10 cellular contexts compared by ENCODE assay signal in the genomic region with DNA sequence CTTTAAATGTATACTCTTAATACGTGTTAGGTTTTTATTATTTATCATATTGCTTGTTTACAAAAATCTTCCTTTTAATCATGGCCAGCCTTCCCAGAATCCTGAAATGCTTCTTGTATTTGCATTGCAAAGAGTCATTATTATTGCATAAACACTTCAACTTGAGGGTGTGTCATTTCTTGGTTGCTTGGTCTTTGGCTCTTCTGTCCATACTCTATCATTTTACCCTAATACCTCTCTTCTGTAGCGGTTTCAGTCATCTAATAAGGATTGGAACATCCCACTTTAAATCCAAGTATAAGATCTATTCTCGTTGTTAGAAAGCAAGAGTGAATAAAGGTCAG.
A peak's percentile ranks its signal among the peaks of the same experiment; 100 is the strongest.
DNase-seq lines count a peak whose midpoint lies in the region; ATAC-seq and TF ChIP-seq lines count a peak whose summit lies in the region.
"Had no signal": no experiment of that assay in that cellular context is flagged by ENCODE, and none has a peak within 500 bp of the region (broad histone marks: within the 10 kb centered on the region; RNA-seq: fewer than 3 reads in every experiment).

No MANE protein-coding gene starts in this region.

- CTCF ChIA-PET in A673 (lab: Charles Lee), result interaction anchor here (0.6 to 1.0 kb wide), 2 partner anchors 11 to 23 kb away, joined by 3 to 7 read pairs; no protein-coding TSS in a partner anchor

- DNase-seq in A673 (ENCODE audit: low spot score) (no peak), mesenchymal stem cell (no peak), nephron progenitor cell (no peak)
- DNase-seq in activated T-cell treated with anti-CD3 and anti-CD28 coated beads, Interleukin-2, amount 50 U/mL, for 24 hours, result no peak

- H4K8ac ChIP-seq in mesenchymal stem cell (ENCODE audit: low read length), result no peak overlapping the region

- H3K27ac ChIP-seq in A673 (ENCODE audit: low read depth, low read length, poor library complexity, severe bottlenecking), result no peak overlapping the region
- peak overlapping the region; percentile 84 for H3K27ac ChIP-seq in angular gyrus (ENCODE audit: low read depth, low read length)
- peak overlapping the region; percentile 79 for H3K27ac ChIP-seq in mesenchymal stem cell (ENCODE audit: low read length, poor library complexity, severe bottlenecking)

- no peak overlapping the region for H3K27ac Mint-ChIP-seq in activated T-cell treated with anti-CD3 and anti-CD28 coated beads, Interleukin-2, amount 50 U/mL, for 24 hours
- no peak overlapping the region for H3K27ac Mint-ChIP-seq in nephron progenitor cell
- H3K27ac Mint-ChIP-seq: activated naive CD4-positive, alpha-beta T cell treated with anti-CD3 and anti-CD28 coated beads for 36 hours had no signal

- H3K23ac ChIP-seq in mesenchymal stem cell (ENCODE audit: low read length in 2 of 2), result no peak overlapping the region

- peak overlapping the region; percentile 46 for H3K4me3 ChIP-seq in A673 (ENCODE audit: low read depth, low read length, poor library complexity, severe bottlenecking)
- peak overlapping the region in 1 of 2 experiments; percentile 84 for H3K4me3 ChIP-seq in mesenchymal stem cell (ENCODE audit: insufficient read depth in 1 of 2, low read depth in 1 of 2, low read length in 2 of 2)
- H3K4me3 ChIP-seq: K562 had no signal

- H4K91ac ChIP-seq in mesenchymal stem cell (ENCODE audit: low read length), result no peak overlapping the region

- H3K79me1 ChIP-seq in mesenchymal stem cell (replicated peaks; ENCODE audit: low read length, poor library complexity, severe bottlenecking), result no peaks in the 10 kb centered on the region

- H3K4me2 ChIP-seq in mesenchymal stem cell (ENCODE audit: low read length, poor library complexity, severe bottlenecking), result peak overlapping the region; percentile 24

- no TSS peak for BruUV-seq in A673 (replicated peaks; lab: Mats Ljungman, UMichigan)

- no peak overlapping the region for H2BK12ac ChIP-seq in mesenchymal stem cell (ENCODE audit: low read length in 2 of 2)

- no peak overlapping the region for H3K18ac ChIP-seq in mesenchymal stem cell (ENCODE audit: low read depth in 1 of 2, low read length in 2 of 2)

- H3K27me3 Mint-ChIP-seq in activated T-cell treated with anti-CD3 and anti-CD28 coated beads, Interleukin-2, amount 50 U/mL, for 24 hours, result no peaks in the 10 kb centered on the region
- no peaks in the 10 kb centered on the region for H3K27me3 Mint-ChIP-seq in nephron progenitor cell (ENCODE audit: low read depth, poor library complexity)

- peak overlapping the region; percentile 94 for H3K9ac ChIP-seq in mesenchymal stem cell (ENCODE audit: low read length)

- H2BK15ac ChIP-seq in mesenchymal stem cell (ENCODE audit: low read depth, poor library complexity, severe bottlenecking), result no peak overlapping the region

- H3K4me3 Mint-ChIP-seq in activated T-cell treated with anti-CD3 and anti-CD28 coated beads, Interleukin-2, amount 50 U/mL, for 24 hours, result no peak overlapping the region
- H3K4me3 Mint-ChIP-seq in nephron progenitor cell, result no peak overlapping the region
- H3K4me3 Mint-ChIP-seq: activated naive CD4-positive, alpha-beta T cell treated with anti-CD3 and anti-CD28 coated beads for 36 hours had no signal

- H3K4me1 ChIP-seq in A673 (ENCODE audit: insufficient read depth, low read length, poor library complexity, severe bottlenecking) (peaks cover 21% of the 10 kb centered on the region), mesenchymal stem cell (ENCODE audit: control insufficient read depth, insufficient read depth, low read depth, low read length) (peaks cover 11% of the 10 kb centered on the region)

- intact Hi-C loops in A673 (cut with micrococcal nuclease; ENCODE audit: unreplicated experiment), result no loop called here

- no peaks in the 10 kb centered on the region for H3K36me3 Mint-ChIP-seq in activated T-cell treated with anti-CD3 and anti-CD28 coated beads, Interleukin-2, amount 50 U/mL, for 24 hours (ENCODE audit: low read depth)
- H3K36me3 Mint-ChIP-seq in nephron progenitor cell (ENCODE audit: low read depth), result no peaks in the 10 kb centered on the region

- H3K4ac ChIP-seq in mesenchymal stem cell (ENCODE audit: low read depth in 1 of 2, low read length in 2 of 2), result no peak overlapping the region

- TF ChIP-seq CTCF in A673 (conservative IDR thresholded peaks at IDR 0.05; ENCODE audit: low read depth, low read length) (no peak), nephron progenitor cell (IDR thresholded peaks at IDR 0.05) (no peak)

- POLR2A ChIA-PET in A673 (lab: Charles Lee; ENCODE audit: low non-redundant PET), result interaction anchor here (0.7 to 1.4 kb wide), 2 partner anchors 12 to 200 kb away, joined by 4 to 5 read pairs; partner anchors contain the start of gene CACYBP

- H2BK120ac ChIP-seq in mesenchymal stem cell (ENCODE audit: low read depth, low read length), result no peak overlapping the region

- peak; percentile 13 for ATAC-seq in GM19455 (IDR thresholded peaks at IDR 0.05; ENCODE audit: unreplicated experiment)
- ATAC-seq in HG02763 (IDR thresholded peaks at IDR 0.05; ENCODE audit: unreplicated experiment), result no peak
- ATAC-seq in HG03108 (IDR thresholded peaks at IDR 0.05; ENCODE audit: unreplicated experiment), result no peak

- no peak overlapping the region for H2AFZ ChIP-seq in mesenchymal stem cell (ENCODE audit: low read depth, low read length)

- no peaks in the 10 kb centered on the region for H3K9me3 ChIP-seq in A673 (ENCODE audit: low read depth, low read length, poor library complexity, severe bottlenecking)
- no peaks in the 10 kb centered on the region for H3K9me3 ChIP-seq in mesenchymal stem cell (ENCODE audit: control insufficient read depth, low read length)

- 17% methylated on average over 1 of the region's 3 CpGs for WGBS in mesenchymal stem cell

- no peaks in the 10 kb centered on the region for H3K9me3 Mint-ChIP-seq in activated T-cell treated with anti-CD3 and anti-CD28 coated beads, Interleukin-2, amount 50 U/mL, for 24 hours
- H3K9me3 Mint-ChIP-seq in nephron progenitor cell, result no peaks in the 10 kb centered on the region
- H3K9me3 Mint-ChIP-seq: activated naive CD4-positive, alpha-beta T cell treated with anti-CD3 and anti-CD28 coated beads for 36 hours had no signal

- H2AK5ac ChIP-seq in mesenchymal stem cell (ENCODE audit: low read length, severe bottlenecking), result no peak overlapping the region

- peaks cover 10% of the 10 kb centered on the region for H3K4me1 Mint-ChIP-seq in activated T-cell treated with anti-CD3 and anti-CD28 coated beads, Interleukin-2, amount 50 U/mL, for 24 hours (ENCODE audit: low read depth)
- no peaks in the 10 kb centered on the region for H3K4me1 Mint-ChIP-seq in nephron progenitor cell

- H3K27me3 ChIP-seq in A673 (replicated peaks; ENCODE audit: insufficient read depth, low read depth, low read length, poor library complexity) (no peaks in the 10 kb centered on the region), mesenchymal stem cell (ENCODE audit: control insufficient read depth in 1 of 2, insufficient read depth in 1 of 2, low read length in 2 of 2) (no peaks in the 10 kb centered on the region)

- H3K36me3 ChIP-seq in A673 (ENCODE audit: insufficient read depth, low read length, poor library complexity, severe bottlenecking) (no peaks in the 10 kb centered on the region), mesenchymal stem cell (ENCODE audit: control insufficient read depth in 1 of 2, insufficient read depth in 2 of 2, low read depth in 1 of 2, low read length in 2 of 2) (no peaks in the 10 kb centered on the region)

- H3K14ac ChIP-seq in mesenchymal stem cell (ENCODE audit: low read length in 2 of 2), result no peak overlapping the region

- H2BK5ac ChIP-seq in mesenchymal stem cell (ENCODE audit: low read depth, low read length, poor library complexity, severe bottlenecking), result no peak overlapping the region
